1 cellular context compared by ENCODE assay signal in genomic region chr6:33740794-33741193, GRCh38.
A peak's percentile ranks its signal among the peaks of the same experiment; 100 is the strongest.
TF ChIP-seq lines count a peak whose summit lies in the region.

No MANE protein-coding gene starts in this region.

TF ChIP-seq in HepG2, 621 proteins besides CTCF, POLR2A, EP300 and RAD21:
- TF ChIP-seq USF2 (IDR thresholded peaks at IDR 0.05; ENCODE audit: low read depth, low read length) (peak; percentile 60), USF2 (CRISPR knock-in tag; IDR thresholded peaks at IDR 0.05; ENCODE audit: borderline replicate concordance) (no peak), SRSF1 (optimal IDR thresholded peaks at IDR 0.05; ENCODE audit: low read depth, low read length) (no peak)
